Comparison of ENCODE assay signal across 11 cellular contexts in the genomic region with DNA sequence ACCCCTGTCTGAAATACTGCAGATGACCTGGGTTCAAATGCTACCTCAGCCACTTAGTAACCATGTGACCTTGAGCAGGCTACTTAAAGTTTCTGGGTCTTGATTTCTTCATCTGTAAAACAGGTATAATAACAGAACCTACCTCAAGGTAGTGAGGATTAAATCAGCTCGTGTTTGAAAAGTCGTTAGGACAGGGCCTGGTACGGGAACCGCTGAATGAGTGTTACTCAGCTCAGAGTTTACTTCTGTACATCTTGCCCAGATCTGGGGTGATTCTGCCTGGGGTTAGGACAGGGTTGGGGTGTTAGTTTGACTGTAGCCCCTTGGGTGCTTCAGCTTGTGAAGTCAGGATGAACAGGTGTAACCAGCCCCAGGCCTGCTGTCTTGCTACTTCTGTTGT. TPM values are rescaled to one million over a fixed set of nuclear protein-coding genes. Genes with fewer than 3 reads are reported as not detected.
DNase-seq lines count a peak whose midpoint lies in the region; ATAC-seq lines count a peak whose summit lies in the region.
"Had no signal": no experiment of that assay in that cellular context is flagged by ENCODE, and none has a peak within 500 bp of the region (broad histone marks: within the 10 kb centered on the region; RNA-seq: fewer than 3 reads in every experiment).

No MANE protein-coding gene starts in this region.

- H3K27ac ChIP-seq in iPS-18a (ENCODE audit: low read length) = no peak overlapping the region

- peaks cover 12% of the 10 kb centered on the region for H3K36me3 ChIP-seq in iPS-18a (ENCODE audit: control insufficient read depth, low read depth, low read length)

- H3K4me3 Mint-ChIP-seq in activated CD4-positive, alpha-beta T cell treated with anti-CD3 and anti-CD28 coated beads, Interleukin-2, amount 10 ng/mL, durations not matched to agents 24 days and 14 days = peak overlapping the region; percentile 90
- H3K4me3 Mint-ChIP-seq in activated CD4-positive, alpha-beta memory T cell treated with anti-CD3 and anti-CD28 coated beads, Interleukin-2, amount 10 ng/mL, durations not matched to agents 7 days and 5 days = peak overlapping the region; percentile 81
- H3K4me3 Mint-ChIP-seq in stimulated activated memory B cell treated with anti-CD40 and anti-IgM and Interleukin-4, amounts not matched to agents 10 μg/mL and 1 μg/mL and 100 μg/mL, for 72 hours = peak overlapping the region; percentile 92

- peaks cover 6% of the 10 kb centered on the region for H3K36me3 Mint-ChIP-seq in activated CD4-positive, alpha-beta T cell treated with anti-CD3 and anti-CD28 coated beads, Interleukin-2, amount 10 ng/mL, durations not matched to agents 24 days and 14 days (ENCODE audit: low read depth)
- peaks cover 24% of the 10 kb centered on the region for H3K36me3 Mint-ChIP-seq in activated CD4-positive, alpha-beta memory T cell treated with anti-CD3 and anti-CD28 coated beads, Interleukin-2, amount 10 ng/mL, durations not matched to agents 7 days and 5 days (ENCODE audit: low read depth)
- peaks cover 9% of the 10 kb centered on the region for H3K36me3 Mint-ChIP-seq in stimulated activated memory B cell treated with anti-CD40 and anti-IgM and Interleukin-4, amounts not matched to agents 10 μg/mL and 1 μg/mL and 100 μg/mL, for 72 hours

- DNase-seq in activated CD4-positive, alpha-beta T cell treated with anti-CD3 and anti-CD28 coated beads, Interleukin-2, amount 10 ng/mL, durations not matched to agents 24 days and 14 days = no peak
- DNase-seq in activated CD4-positive, alpha-beta T cell treated with anti-CD3 and anti-CD28 coated beads, Interleukin-2, amount 50 U/mL, for 1 hour = no peak
- no peak for DNase-seq in activated CD4-positive, alpha-beta memory T cell treated with anti-CD3 and anti-CD28 coated beads, Interleukin-2, amount 10 ng/mL, durations not matched to agents 7 days and 5 days
- DNase-seq in GDM1 (lab: John Stamatoyannopoulos, UW) (no peak), NCI-H1105 (lab: John Stamatoyannopoulos, UW) (no peak)
- DNase-seq: ACHN had no signal

- peak overlapping the region; percentile 85 for H3K4me3 ChIP-seq in iPS-18a (ENCODE audit: low read length)

- no peak overlapping the region for H3K27ac Mint-ChIP-seq in activated CD4-positive, alpha-beta T cell treated with anti-CD3 and anti-CD28 coated beads, Interleukin-2, amount 10 ng/mL, durations not matched to agents 24 days and 14 days
- no peak overlapping the region for H3K27ac Mint-ChIP-seq in activated CD4-positive, alpha-beta memory T cell treated with anti-CD3 and anti-CD28 coated beads, Interleukin-2, amount 10 ng/mL, durations not matched to agents 7 days and 5 days
- H3K27ac Mint-ChIP-seq in stimulated activated memory B cell treated with anti-CD40 and anti-IgM and Interleukin-4, amounts not matched to agents 10 μg/mL and 1 μg/mL and 100 μg/mL, for 72 hours = peak overlapping the region; percentile 50

- no peak for ATAC-seq in stimulated activated memory B cell treated with anti-CD40 and anti-IgM and Interleukin-4, amounts not matched to agents 10 μg/mL and 1 μg/mL and 100 μg/mL, for 72 hours
- no peak for ATAC-seq in GM21367 (IDR thresholded peaks at IDR 0.05; ENCODE audit: unreplicated experiment)

- intact Hi-C loops in activated CD4-positive, alpha-beta T cell treated with anti-CD3 and anti-CD28 coated beads, Interleukin-2, amount 10 ng/mL, durations not matched to agents 24 days and 14 days (cut with micrococcal nuclease) = no loop called here

- H3K4me1 Mint-ChIP-seq in activated CD4-positive, alpha-beta T cell treated with anti-CD3 and anti-CD28 coated beads, Interleukin-2, amount 10 ng/mL, durations not matched to agents 24 days and 14 days = peaks cover 25% of the 10 kb centered on the region
- H3K4me1 Mint-ChIP-seq in activated CD4-positive, alpha-beta memory T cell treated with anti-CD3 and anti-CD28 coated beads, Interleukin-2, amount 10 ng/mL, durations not matched to agents 7 days and 5 days = peaks cover 29% of the 10 kb centered on the region
- H3K4me1 Mint-ChIP-seq in stimulated activated memory B cell treated with anti-CD40 and anti-IgM and Interleukin-4, amounts not matched to agents 10 μg/mL and 1 μg/mL and 100 μg/mL, for 72 hours = peaks cover 86% of the 10 kb centered on the region

- peaks cover 18% of the 10 kb centered on the region for H3K4me1 ChIP-seq in iPS-18a (ENCODE audit: control insufficient read depth, low read depth, low read length)

- no peaks in the 10 kb centered on the region for H3K9me3 ChIP-seq in iPS-18a (ENCODE audit: control insufficient read depth, low read depth, low read length)

- CTCF ChIA-PET in activated CD4-positive, alpha-beta memory T cell treated with anti-CD3 and anti-CD28 coated beads, Interleukin-2, amount 10 ng/mL, durations not matched to agents 7 days and 5 days (lab: Charles Lee) = interaction anchor here (0.9 to 1.2 kb wide), 4 partner anchors 11 to 103 kb away, joined by 3 to 4 read pairs (median 3); a partner anchor contains a TSS

- H3K27me3 ChIP-seq in iPS-18a (ENCODE audit: control insufficient read depth, insufficient read depth, low read length) = no peaks in the 10 kb centered on the region

- H3K9me3 Mint-ChIP-seq in activated CD4-positive, alpha-beta T cell treated with anti-CD3 and anti-CD28 coated beads, Interleukin-2, amount 10 ng/mL, durations not matched to agents 24 days and 14 days = no peaks in the 10 kb centered on the region
- H3K9me3 Mint-ChIP-seq in activated CD4-positive, alpha-beta memory T cell treated with anti-CD3 and anti-CD28 coated beads, Interleukin-2, amount 10 ng/mL, durations not matched to agents 7 days and 5 days = no peaks in the 10 kb centered on the region
- no peaks in the 10 kb centered on the region for H3K9me3 Mint-ChIP-seq in stimulated activated memory B cell treated with anti-CD40 and anti-IgM and Interleukin-4, amounts not matched to agents 10 μg/mL and 1 μg/mL and 100 μg/mL, for 72 hours

- peaks cover 2% of the 10 kb centered on the region for H3K27me3 Mint-ChIP-seq in activated CD4-positive, alpha-beta T cell treated with anti-CD3 and anti-CD28 coated beads, Interleukin-2, amount 10 ng/mL, durations not matched to agents 24 days and 14 days
- peaks cover 3% of the 10 kb centered on the region for H3K27me3 Mint-ChIP-seq in activated CD4-positive, alpha-beta memory T cell treated with anti-CD3 and anti-CD28 coated beads, Interleukin-2, amount 10 ng/mL, durations not matched to agents 7 days and 5 days
- no peaks in the 10 kb centered on the region for H3K27me3 Mint-ChIP-seq in stimulated activated memory B cell treated with anti-CD40 and anti-IgM and Interleukin-4, amounts not matched to agents 10 μg/mL and 1 μg/mL and 100 μg/mL, for 72 hours

- POLR2A ChIA-PET in activated CD4-positive, alpha-beta memory T cell treated with anti-CD3 and anti-CD28 coated beads, Interleukin-2, amount 10 ng/mL, durations not matched to agents 7 days and 5 days (lab: Charles Lee) = interaction anchor here (1.0 to 4.8 kb wide), 4 partner anchors 11 to 63 kb away, joined by 3 to 41 read pairs (median 5); a partner anchor contains a TSS

- H3K9ac ChIP-seq in iPS-18a (ENCODE audit: low read length) = no peak overlapping the region

RNA-seq across cellular contexts. Expression of a gene that starts 1.8 kb away (rescaled TPM):
- total RNA-seq in activated CD4-positive, alpha-beta T cell treated with anti-CD3 and anti-CD28 coated beads, Interleukin-2, amount 10 ng/mL, durations not matched to agents 24 days and 14 days = 17.5 and 18.9 TPM in 2 replicates
- total RNA-seq in activated CD4-positive, alpha-beta memory T cell treated with anti-CD3 and anti-CD28 coated beads, Interleukin-2, amount 10 ng/mL, durations not matched to agents 7 days and 5 days = 10 to 100 TPM; 29.7 to 29.9 TPM

RNA-seq across cellular contexts. Expression of a gene that starts 30.8 kb away (rescaled TPM):
- 149 and 156 TPM in 2 replicates for total RNA-seq in activated CD4-positive, alpha-beta T cell treated with anti-CD3 and anti-CD28 coated beads, Interleukin-2, amount 10 ng/mL, durations not matched to agents 24 days and 14 days
- total RNA-seq in activated CD4-positive, alpha-beta memory T cell treated with anti-CD3 and anti-CD28 coated beads, Interleukin-2, amount 10 ng/mL, durations not matched to agents 7 days and 5 days = 100 to 1,000 TPM; 118 to 120 TPM

RNA-seq across cellular contexts. Expression of a gene that starts 31.1 kb away (rescaled TPM):
- total RNA-seq in activated CD4-positive, alpha-beta T cell treated with anti-CD3 and anti-CD28 coated beads, Interleukin-2, amount 10 ng/mL, durations not matched to agents 24 days and 14 days = 9.9 and 11.9 TPM in 2 replicates
- total RNA-seq in activated CD4-positive, alpha-beta memory T cell treated with anti-CD3 and anti-CD28 coated beads, Interleukin-2, amount 10 ng/mL, durations not matched to agents 7 days and 5 days = 10 to 100 TPM; 10.3 to 10.5 TPM

RNA-seq across cellular contexts. Expression of a gene that starts 46.4 kb away (rescaled TPM):
- 0.44 and 1.4 TPM in 2 replicates for total RNA-seq in activated CD4-positive, alpha-beta T cell treated with anti-CD3 and anti-CD28 coated beads, Interleukin-2, amount 10 ng/mL, durations not matched to agents 24 days and 14 days
- total RNA-seq in activated CD4-positive, alpha-beta memory T cell treated with anti-CD3 and anti-CD28 coated beads, Interleukin-2, amount 10 ng/mL, durations not matched to agents 7 days and 5 days = under 1 TPM; 0.45 to 0.58 TPM
- total RNA-seq: M059J, posterior vena cava had no signal
